In the genomic region with DNA sequence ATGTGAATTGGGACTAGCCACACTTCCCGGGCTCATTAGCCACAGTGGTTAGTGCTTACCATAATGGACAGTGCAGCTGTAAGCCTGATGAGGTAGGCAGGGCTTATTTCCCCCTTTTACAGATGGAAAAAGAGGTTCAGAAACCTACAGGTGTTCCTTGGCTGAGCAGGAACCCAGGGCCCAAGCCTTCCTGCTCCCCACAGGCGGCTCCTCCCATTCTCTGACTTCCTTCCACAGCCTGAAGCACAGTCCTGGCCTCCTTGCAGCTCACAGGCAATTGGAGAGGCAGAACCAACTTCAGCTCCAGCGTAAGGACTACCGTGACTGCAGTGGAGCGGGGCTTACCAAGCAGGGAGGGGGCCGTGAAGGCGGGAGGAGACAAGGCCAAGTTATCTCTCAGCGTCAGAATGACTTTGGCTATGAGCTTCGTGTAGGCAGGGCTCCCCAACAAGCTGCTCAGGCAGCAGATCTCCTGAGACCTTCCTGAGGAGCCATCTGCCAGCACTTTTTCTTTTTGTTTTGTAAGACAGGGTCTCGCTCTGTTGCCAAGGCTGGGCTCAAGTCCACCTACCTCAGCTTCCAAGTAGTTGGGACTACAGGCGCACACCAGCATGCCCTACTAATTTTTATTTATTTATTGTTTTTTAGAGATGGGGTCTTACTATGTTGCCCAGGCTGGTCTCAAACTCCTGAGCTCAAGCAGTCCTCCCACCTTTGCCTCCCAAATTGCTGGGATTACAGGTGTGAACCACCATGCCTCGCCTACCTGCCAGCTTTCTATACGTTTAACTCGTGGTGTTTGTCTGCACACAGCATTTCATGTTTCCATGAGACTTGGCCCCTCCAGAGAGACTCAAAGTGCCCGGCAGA, we compare ENCODE assay signal across 22 cellular contexts. TPM values are rescaled to one million over a fixed set of nuclear protein-coding genes. Genes with fewer than 3 reads are reported as not detected.
DNase-seq lines count a peak whose midpoint lies in the region; ATAC-seq and TF ChIP-seq lines count a peak whose summit lies in the region.
"Had no signal": no experiment of that assay in that cellular context is flagged by ENCODE, and none has a peak within 500 bp of the region (broad histone marks: within the 10 kb centered on the region; RNA-seq: fewer than 3 reads in every experiment).

No MANE protein-coding gene starts in this region.

- H3K4me3 ChIP-seq in right cardiac atrium (ENCODE audit: low read length) (no peak overlapping the region), right atrium auricular region (no peak overlapping the region)
- H3K4me3 ChIP-seq: adrenal gland, smooth muscle cell had no signal

- H3K4me3 Mint-ChIP-seq in dendritic cell treated with granulocyte-macrophage colony-stimulating factor and Interleukin-4, amounts not matched to agents 40 ng/mL and 50 ng/mL, for 4 days = no peak overlapping the region
- no peak overlapping the region for H3K4me3 Mint-ChIP-seq in effector memory CD8-positive, alpha-beta T cell
- H3K4me3 Mint-ChIP-seq: activated T-cell treated with anti-CD3 and anti-CD28 coated beads, Interleukin-2, amount 50 U/mL, for 4 hours had no signal

- peak in 1 of 3 donors; percentile 57 for DNase-seq in right cardiac atrium
- DNase-seq in right atrium auricular region (ENCODE audit: low spot score) = no peak
- peak; percentile 67 for DNase-seq in NCI-H2171 treated with DMSO at 0.1 percent for 48 hours (lab: John Stamatoyannopoulos, UW)
- DNase-seq in effector memory CD8-positive, alpha-beta T cell = no peak
- DNase-seq in NCI-H748 (lab: John Stamatoyannopoulos, UW; ENCODE audit: unreplicated experiment) = no peak
- DNase-seq: ACHN; activated CD4-positive, alpha-beta T cell treated with anti-CD3 and anti-CD28 coated beads, Interleukin-2, amount 50 U/mL, for 4 hours; activated T-cell treated with anti-CD3 and anti-CD28 coated beads, Interleukin-2, amount 50 U/mL, for 4 hours; Calu3; cerebellar nuclear complex; islet precursor cell; NCI-H345; T-helper 1 cell had no signal

- ATAC-seq in right cardiac atrium = peak; percentile 20 to 38
- no peak for ATAC-seq in HG03378 (IDR thresholded peaks at IDR 0.05; ENCODE audit: unreplicated experiment)
- ATAC-seq in effector memory CD8-positive, alpha-beta T cell (replicated peaks) = no peak
- ATAC-seq in HG03432 (IDR thresholded peaks at IDR 0.05; ENCODE audit: unreplicated experiment) = no peak
- ATAC-seq: activated T-cell treated with anti-CD3 and anti-CD28 coated beads, Interleukin-2, amount 50 U/mL, for 4 hours had no signal

- H3K9me3 ChIP-seq in right cardiac atrium (ENCODE audit: control insufficient read depth, low read length) (no peaks in the 10 kb centered on the region), right atrium auricular region (no peaks in the 10 kb centered on the region)
- H3K9me3 ChIP-seq: adrenal gland had no signal

- intact Hi-C loops in right cardiac atrium (cut with DNase I) = no loop called here
- intact Hi-C loops in dendritic cell treated with granulocyte-macrophage colony-stimulating factor and Interleukin-4, amounts not matched to agents 40 ng/mL and 50 ng/mL, for 4 days (cut with micrococcal nuclease) = no loop called here

- no peaks in the 10 kb centered on the region for H3K36me3 ChIP-seq in right atrium auricular region
- H3K36me3 ChIP-seq: adrenal gland had no signal

- H3K27me3 ChIP-seq in right cardiac atrium (ENCODE audit: control insufficient read depth, insufficient read depth) = no peaks in the 10 kb centered on the region
- no peaks in the 10 kb centered on the region for H3K27me3 ChIP-seq in right atrium auricular region
- H3K27me3 ChIP-seq: adrenal gland had no signal

- WGBS in right cardiac atrium = 59% methylated on average over 15 of the region's 15 CpGs

- H3K4me1 ChIP-seq in right cardiac atrium (ENCODE audit: control insufficient read depth, insufficient read depth, low read length) = no peaks in the 10 kb centered on the region
- no peaks in the 10 kb centered on the region for H3K4me1 ChIP-seq in right atrium auricular region

- no peaks in the 10 kb centered on the region for H3K27me3 Mint-ChIP-seq in dendritic cell treated with granulocyte-macrophage colony-stimulating factor and Interleukin-4, amounts not matched to agents 40 ng/mL and 50 ng/mL, for 4 days
- H3K27me3 Mint-ChIP-seq in effector memory CD8-positive, alpha-beta T cell = no peaks in the 10 kb centered on the region

- H3K36me3 Mint-ChIP-seq in dendritic cell treated with granulocyte-macrophage colony-stimulating factor and Interleukin-4, amounts not matched to agents 40 ng/mL and 50 ng/mL, for 4 days (ENCODE audit: low read depth) = no peaks in the 10 kb centered on the region
- H3K36me3 Mint-ChIP-seq in effector memory CD8-positive, alpha-beta T cell (ENCODE audit: insufficient read depth) = no peaks in the 10 kb centered on the region

- no peak overlapping the region for H3K27ac ChIP-seq in right cardiac atrium (ENCODE audit: low read length)
- no peak overlapping the region for H3K27ac ChIP-seq in right atrium auricular region
- H3K27ac ChIP-seq: adrenal gland had no signal

- H3K4me1 Mint-ChIP-seq in dendritic cell treated with granulocyte-macrophage colony-stimulating factor and Interleukin-4, amounts not matched to agents 40 ng/mL and 50 ng/mL, for 4 days (ENCODE audit: low read depth) = peaks cover 66% of the 10 kb centered on the region
- peaks cover 17 to 21% of the 10 kb centered on the region in 2 donors for H3K4me1 Mint-ChIP-seq in effector memory CD8-positive, alpha-beta T cell (ENCODE audit: low read depth in 2 of 2)

- H3K27ac Mint-ChIP-seq in dendritic cell treated with granulocyte-macrophage colony-stimulating factor and Interleukin-4, amounts not matched to agents 40 ng/mL and 50 ng/mL, for 4 days = peak overlapping the region; percentile 70
- no peak overlapping the region for H3K27ac Mint-ChIP-seq in effector memory CD8-positive, alpha-beta T cell

- H3K9me3 Mint-ChIP-seq in dendritic cell treated with granulocyte-macrophage colony-stimulating factor and Interleukin-4, amounts not matched to agents 40 ng/mL and 50 ng/mL, for 4 days = no peaks in the 10 kb centered on the region
- no peaks in the 10 kb centered on the region for H3K9me3 Mint-ChIP-seq in effector memory CD8-positive, alpha-beta T cell
- H3K9me3 Mint-ChIP-seq: activated T-cell treated with anti-CD3 and anti-CD28 coated beads, Interleukin-2, amount 50 U/mL, for 4 hours had no signal

- TF ChIP-seq CTCF in right atrium auricular region (IDR thresholded peaks at IDR 0.05) = no peak

RNA-seq across cellular contexts. Expression of gene NT5DC4, which starts 34.2 kb away (rescaled TPM):
- not detected for total RNA-seq in right cardiac atrium
- not detected for polyA plus RNA-seq in right cardiac atrium
- total RNA-seq in right atrium auricular region = not detected
- total RNA-seq: activated T-cell treated with anti-CD3 and anti-CD28 coated beads, Interleukin-2, amount 50 U/mL, for 4 hours; glomerular endothelial cell; HT1080; mononuclear cell; osteocyte; smooth muscle cell had no signal
- polyA plus RNA-seq: smooth muscle cell had no signal

RNA-seq across cellular contexts. Expression of gene SLC20A1, which starts 40.8 kb away (rescaled TPM):
- total RNA-seq in right cardiac atrium = 10 to 100 TPM; 14.2 to 24.2 (median 15.6) TPM
- 8.6 TPM for polyA plus RNA-seq in right cardiac atrium
- 10 to 100 TPM; 16.8 to 19.7 TPM for total RNA-seq in right atrium auricular region

Comparison
In these comparisons a context has a peak if more than half of its experiments do, and no peak if none do; other contexts are left out.
1. ATAC-seq: peak in right cardiac atrium (2 of 2); none in HG03378 (single experiment), effector memory CD8-positive, alpha-beta T cell (single experiment) and HG03432 (single experiment).